8 cellular contexts compared by ENCODE assay signal in genomic region chr7:75878312-75878768, GRCh38. TPM values are rescaled to one million over a fixed set of nuclear protein-coding genes. Genes with fewer than 3 reads are reported as not detected.
A peak's percentile ranks its signal among the peaks of the same experiment; 100 is the strongest.
DNase-seq lines count a peak whose midpoint lies in the region; ATAC-seq and TF ChIP-seq lines count a peak whose summit lies in the region.

No MANE protein-coding gene starts in this region.

- H3K36me3 ChIP-seq in KOPT-K1 (ENCODE audit: insufficient read depth, low read length) = peaks cover 30% of the 10 kb centered on the region

- H3K9me3 ChIP-seq in CD4-positive, alpha-beta T cell (ENCODE audit: control insufficient read depth, low read length) = no peaks in the 10 kb centered on the region
- no peaks in the 10 kb centered on the region for H3K9me3 ChIP-seq in KOPT-K1 (ENCODE audit: insufficient read depth, low read length, poor library complexity, severe bottlenecking)

- H3K4me1 Mint-ChIP-seq in CD4-positive, alpha-beta T cell (ENCODE audit: low read depth) = peaks cover 24% of the 10 kb centered on the region
- peaks cover 37% of the 10 kb centered on the region for H3K4me1 Mint-ChIP-seq in neural crest cell

- peaks cover 47% of the 10 kb centered on the region for H3K36me3 Mint-ChIP-seq in CD4-positive, alpha-beta T cell (ENCODE audit: low read depth)
- H3K36me3 Mint-ChIP-seq in neural crest cell (ENCODE audit: low read depth) = peaks cover 12% of the 10 kb centered on the region

- peak; percentile 18 for ATAC-seq in CD4-positive, alpha-beta T cell (ENCODE audit: poor library complexity)
- ATAC-seq in GM21528 (IDR thresholded peaks at IDR 0.05; ENCODE audit: low FRiP score, unreplicated experiment) = peak; percentile 25

- intact Hi-C loops in CD4-positive, alpha-beta T cell (cut with DNase I, micrococcal nuclease) = loop anchor here (5.0 to 10.0 kb wide), 2 partner anchors 114 to 436 kb away; partner anchors contain the start of gene TMEM120A (in 1 of the 2)
- intact Hi-C loops in dorsolateral prefrontal cortex (cut with DNase I) = loop anchor here (2.0 to 5.0 kb wide), 3 partner anchors 39 to 116 kb away; partner anchors contain the start of genes TMEM120A (in 2 of the 2) and POR (in 1 of the 2)

- H3K27ac Mint-ChIP-seq in CD4-positive, alpha-beta T cell = peak overlapping the region; percentile 90
- H3K27ac Mint-ChIP-seq in neural crest cell (ENCODE audit: unreplicated experiment) = peak overlapping the region; percentile 83

- no peaks in the 10 kb centered on the region for H3K27me3 ChIP-seq in CD4-positive, alpha-beta T cell (ENCODE audit: control insufficient read depth, insufficient read depth, low read length)
- H3K27me3 ChIP-seq in dorsolateral prefrontal cortex = no peaks in the 10 kb centered on the region

- CTCF ChIA-PET in CD4-positive, alpha-beta T cell (lab: Charles Lee) = interaction anchor here (1.0 kb wide), 1 partner anchor 142 kb away, joined by 3 read pairs; no protein-coding TSS in a partner anchor

- no peaks in the 10 kb centered on the region for H3K27me3 Mint-ChIP-seq in CD4-positive, alpha-beta T cell
- H3K27me3 Mint-ChIP-seq in neural crest cell (ENCODE audit: low read depth) = no peaks in the 10 kb centered on the region

- TF ChIP-seq CTCF in CD4-positive, alpha-beta T cell (IDR thresholded peaks at IDR 0.05) = no peak
- TF ChIP-seq CTCF in dorsolateral prefrontal cortex (IDR thresholded peaks at IDR 0.05 in 54 of 56, conservative IDR thresholded peaks at IDR 0.05 in 2 of 56; ENCODE audit: low read depth in 1 of 56, partially characterized antibody in 56 of 56) (no peak), neural crest cell (conservative IDR thresholded peaks at IDR 0.05) (no peak)

- DNase-seq in CD4-positive, alpha-beta T cell = no peak
- DNase-seq in dorsolateral prefrontal cortex (no peak), neural crest cell (ENCODE audit: low read depth, low spot score) (no peak), KG1 (lab: John Stamatoyannopoulos, UW) (no peak), DMS 273 (lab: John Stamatoyannopoulos, UW; ENCODE audit: unreplicated experiment) (no peak)
- DNase-seq in activated effector memory CD4-positive, alpha-beta T cell treated with anti-CD3 and anti-CD28 coated beads, Interleukin-2, amount 50 U/mL, for 16 hours = no peak

- peak overlapping the region; percentile 67 for H3K27ac ChIP-seq in CD4-positive, alpha-beta T cell (ENCODE audit: low read depth, low read length)
- H3K27ac ChIP-seq in KOPT-K1 (ENCODE audit: low read depth, low read length, poor library complexity, severe bottlenecking) (peak overlapping the region; percentile 68), dorsolateral prefrontal cortex (peak overlapping the region; percentile 69 to 99 (median 96))

- H3K4me3 ChIP-seq in dorsolateral prefrontal cortex = peak overlapping the region; percentile 21 to 99 (median 94)

- POLR2A ChIA-PET in CD4-positive, alpha-beta T cell (lab: Charles Lee) = interaction anchor here (1.0 to 5.5 kb wide), 5 partner anchors 37 to 170 kb away, joined by 3 to 46 read pairs (median 5); partner anchors contain the start of genes MDH2, POR and STYXL1

- peak overlapping the region; percentile 92 for H3K4me3 Mint-ChIP-seq in CD4-positive, alpha-beta T cell
- peak overlapping the region; percentile 92 for H3K4me3 Mint-ChIP-seq in neural crest cell

- H3K9me3 Mint-ChIP-seq in CD4-positive, alpha-beta T cell = no peaks in the 10 kb centered on the region
- H3K9me3 Mint-ChIP-seq in neural crest cell = no peaks in the 10 kb centered on the region

RNA-seq across cellular contexts. Expression of gene RHBDD2, which starts 0.5 kb away (rescaled TPM):
- total RNA-seq in CD4-positive, alpha-beta T cell = 100 to 1,000 TPM; 199 to 208 TPM
- total RNA-seq in dorsolateral prefrontal cortex (100 to 1,000 TPM; 127 to 309 (median 221) TPM), neural crest cell (80.2 and 80.5 TPM in 2 replicates)

RNA-seq across cellular contexts. Expression of gene POR, which starts 36.6 kb away (rescaled TPM):
- total RNA-seq in CD4-positive, alpha-beta T cell = 10 to 100 TPM; 44.2 to 54.8 TPM
- total RNA-seq in dorsolateral prefrontal cortex = 100 to 1,000 TPM in 9 of 120 experiments, 10 to 100 TPM in 111; 52.3 to 111 (median 78.1) TPM
- total RNA-seq in neural crest cell = 123 and 126 TPM in 2 replicates
